ENCODE assay signal across 14 cellular contexts in genomic region chr9:3578786-3579185, GRCh38. TPM values are rescaled to one million over a fixed set of nuclear protein-coding genes. Genes with fewer than 3 reads are reported as not detected.
A peak's percentile ranks its signal among the peaks of the same experiment; 100 is the strongest.
DNase-seq lines count a peak whose midpoint lies in the region; ATAC-seq and TF ChIP-seq lines count a peak whose summit lies in the region.
"Had no signal": no experiment of that assay in that cellular context is flagged by ENCODE, and none has a peak within 500 bp of the region (broad histone marks: within the 10 kb centered on the region; RNA-seq: fewer than 3 reads in every experiment).

No MANE protein-coding gene starts in this region.

- no peak overlapping the region for H3K27ac ChIP-seq in PC-3 (ENCODE audit: low read length)
- H3K27ac ChIP-seq: spleen had no signal

- no peaks in the 10 kb centered on the region for H3K9me3 ChIP-seq in PC-3 (ENCODE audit: low read length)

- CTCF ChIA-PET in PC-3 (lab: Charles Lee), result no interaction called here

- intact Hi-C loops in PC-3 (cut with micrococcal nuclease), result no loop called here

- no peaks in the 10 kb centered on the region for H3K36me3 ChIP-seq in PC-3 (ENCODE audit: low read depth, low read length)

- no peaks in the 10 kb centered on the region for H3F3A ChIP-seq in PC-3 (ENCODE audit: low read length, unreplicated experiment)

- H3K9ac ChIP-seq in PC-3 (ENCODE audit: low read length), result no peak overlapping the region

- BruUV-seq in PC-3 (replicated peaks; lab: Mats Ljungman, UMichigan), result no TSS peak

- H3K4me2 ChIP-seq in PC-3 (ENCODE audit: low read length), result no peak overlapping the region

- H3K9me2 ChIP-seq in PC-3 (replicated peaks; ENCODE audit: low read length), result no peaks in the 10 kb centered on the region

- peak; percentile 61 for ATAC-seq in PC-3
- no peak for ATAC-seq in GM18511 (IDR thresholded peaks at IDR 0.05; ENCODE audit: unreplicated experiment)
- ATAC-seq: mucosa of descending colon had no signal

- DNase-seq in stimulated activated CD4-positive, alpha-beta T cell treated with anti-CD3 and anti-CD28 coated beads, Interleukin-1b, Interleukin-23, amount 100 ng/mL, for 48 hours, result peak; percentile 14
- no peak for DNase-seq in stimulated activated CD4-positive, alpha-beta T cell treated with anti-CD3 and anti-CD28 coated beads, Interleukin-2, amount 100 ng/mL, for 48 hours
- peak; percentile 57 for DNase-seq in PC-3
- DNase-seq in fibroblast of mammary gland (ENCODE audit: low read depth), result peak; percentile 87
- DNase-seq in superior temporal gyrus (ENCODE audit: extremely low spot score), result peak; percentile 31
- DNase-seq in SHP77 treated with DMSO at 0.1 percent for 48 hours (lab: John Stamatoyannopoulos, UW), result no peak
- DNase-seq in GM10266 (ENCODE audit: extremely low spot score), result no peak
- DNase-seq: activated effector memory CD4-positive, alpha-beta T cell treated with Interleukin-2 at 50 U/mL for 16 hours; effector CD8-positive, alpha-beta T cell; mucosa of descending colon; NCI-H146; spleen; stimulated activated naive CD4-positive, alpha-beta T cell had no signal

- no peak overlapping the region for H3K4me3 ChIP-seq in PC-3 (ENCODE audit: low read length)
- no peak overlapping the region for H3K4me3 ChIP-seq in fibroblast of mammary gland (ENCODE audit: control insufficient read depth, low read depth, low read length)
- H3K4me3 ChIP-seq: mucosa of descending colon, spleen had no signal

- no peaks in the 10 kb centered on the region for H3K79me2 ChIP-seq in PC-3 (ENCODE audit: low read length)

- H4K20me1 ChIP-seq in PC-3 (ENCODE audit: low read length), result no peaks in the 10 kb centered on the region

- TF ChIP-seq CTCF in PC-3 (conservative IDR thresholded peaks at IDR 0.05; ENCODE audit: low read depth, low read length) (no peak), fibroblast of mammary gland (conservative IDR thresholded peaks at IDR 0.05; ENCODE audit: control insufficient read depth, insufficient read depth, low read depth, low read length) (no peak), GM10266 (IDR thresholded peaks at IDR 0.05; ENCODE audit: control insufficient read depth, insufficient read depth, low read depth, missing control alignments) (no peak)

- H3K4me1 ChIP-seq in PC-3 (ENCODE audit: insufficient read depth, low read length), result peaks cover 6% of the 10 kb centered on the region; the same call in 1 of the 2 replicates

- H2AFZ ChIP-seq in PC-3 (ENCODE audit: low read length), result no peak overlapping the region

- POLR2A ChIA-PET in PC-3 (lab: Charles Lee; ENCODE audit: unreplicated experiment), result no interaction called here

- H3K27me3 ChIP-seq in PC-3 (ENCODE audit: low read length), result no peaks in the 10 kb centered on the region
- H3K27me3 ChIP-seq: spleen had no signal

RNA-seq across cellular contexts. Expression of gene RFX3, which starts 53.0 kb away (rescaled TPM):
- total RNA-seq in PC-3 (2014; rRNA removed), result 2.3 and 4.5 TPM in 2 replicates

Comparison
In these comparisons a context has a peak if more than half of its experiments do, and no peak if none do; other contexts are left out.
1. DNase-seq: peak in stimulated activated CD4-positive, alpha-beta T cell treated with anti-CD3 and anti-CD28 coated beads, Interleukin-1b, Interleukin-23, amount 100 ng/mL, for 48 hours (single experiment), PC-3 (single experiment), fibroblast of mammary gland (single experiment) and superior temporal gyrus (single experiment); none in stimulated activated CD4-positive, alpha-beta T cell treated with anti-CD3 and anti-CD28 coated beads, Interleukin-2, amount 100 ng/mL, for 48 hours (0 of 2), SHP77 treated with DMSO at 0.1 percent for 48 hours (single experiment) and GM10266 (single experiment).